In genomic region chr10:29751232-29751631, GRCh38 we compare ENCODE assay signal across 26 cellular contexts.
DNase-seq lines count a peak whose midpoint lies in the region; ATAC-seq, FAIRE-seq and TF ChIP-seq lines count a peak whose summit lies in the region.
"Had no signal": no experiment of that assay in that cellular context is flagged by ENCODE, and none has a peak within 500 bp of the region (broad histone marks: within the 10 kb centered on the region; RNA-seq: fewer than 3 reads in every experiment).

No MANE protein-coding gene starts in this region.

- H3K27ac ChIP-seq in right lobe of liver (no peak overlapping the region), HepG2 (ENCODE audit: extremely low read length, insufficient read depth, low read length) (no peak overlapping the region), left lung (peak overlapping the region in 1 of 2 donors; percentile 48), neutrophil (peak overlapping the region; percentile 78), upper lobe of right lung (no peak overlapping the region), SK-N-SH (ENCODE audit: low read depth in 2 of 2, low read length in 1 of 2) (peak overlapping the region in 1 of 2 experiments; percentile 34; a peak in 1 of 4 replicates)
- H3K27ac ChIP-seq: A549; BLaER1 treated with 17β-estradiol and CSF1 and Interleukin-3, amounts not matched to agents 10 nM and 100 nM had no signal

- no peak overlapping the region for H3K4me3 ChIP-seq in right lobe of liver
- no peak overlapping the region for H3K4me3 ChIP-seq in HepG2 (replicated peaks in 1 of 3; ENCODE audit: insufficient read depth in 1 of 3, low read depth in 2 of 3, low read length in 3 of 3)
- no peak overlapping the region for H3K4me3 ChIP-seq in left lung
- H3K4me3 ChIP-seq in neutrophil (ENCODE audit: low read depth in 1 of 2, low read length in 1 of 2) = no peak overlapping the region
- no peak overlapping the region for H3K4me3 ChIP-seq in upper lobe of right lung
- H3K4me3 ChIP-seq in SK-N-SH (ENCODE audit: low read depth in 2 of 2, low read length in 1 of 2) = no peak overlapping the region
- H3K4me3 ChIP-seq: A549; BLaER1 treated with 17β-estradiol and CSF1 and Interleukin-3, amounts not matched to agents 10 nM and 100 nM; HAP-1 had no signal

- peaks cover 0 to 8% (median 0%) of the 10 kb centered on the region in 4 donors for H3K4me1 ChIP-seq in right lobe of liver
- no peaks in the 10 kb centered on the region for H3K4me1 ChIP-seq in HepG2 (ENCODE audit: insufficient read depth, low read length)
- peaks cover 0 to 17% of the 10 kb centered on the region in 2 donors for H3K4me1 ChIP-seq in left lung
- peaks cover 26 to 29% of the 10 kb centered on the region in 2 experiments for H3K4me1 ChIP-seq in neutrophil (ENCODE audit: control insufficient read depth in 1 of 2, insufficient read depth in 1 of 2, low read depth in 1 of 2, low read length in 1 of 2)
- H3K4me1 ChIP-seq in upper lobe of right lung = peaks cover 3% of the 10 kb centered on the region
- peaks cover 0 to 5% of the 10 kb centered on the region in 2 experiments; a peak in 2 of 4 replicates for H3K4me1 ChIP-seq in SK-N-SH (ENCODE audit: control insufficient read depth in 1 of 2, insufficient read depth in 2 of 2, low read depth in 1 of 2, low read length in 1 of 2)
- H3K4me1 ChIP-seq: A549; BE2C; BLaER1 treated with 17β-estradiol and CSF1 and Interleukin-3, amounts not matched to agents 10 nM and 100 nM had no signal

- no TSS peak for BruUV-seq in HepG2 (replicated peaks; lab: Mats Ljungman, UMichigan)

- H3K27me3 ChIP-seq in right lobe of liver (no peaks in the 10 kb centered on the region), HepG2 (ENCODE audit: control insufficient read depth in 1 of 2, insufficient read depth in 2 of 2, low read length in 2 of 2) (0 out of 5 replicates have a peak, but pooled peaks cover 0 to 8% of the 10 kb centered on the region in 2 experiments), left lung (no peaks in the 10 kb centered on the region), neutrophil (no peaks in the 10 kb centered on the region), upper lobe of right lung (no peaks in the 10 kb centered on the region), SK-N-SH (ENCODE audit: insufficient read depth) (no peaks in the 10 kb centered on the region)
- H3K27me3 ChIP-seq: BE2C; BLaER1 treated with 17β-estradiol and CSF1 and Interleukin-3, amounts not matched to agents 10 nM and 100 nM had no signal

- H3K9me3 ChIP-seq in right lobe of liver (no peaks in the 10 kb centered on the region), HepG2 (ENCODE audit: low read length) (no peaks in the 10 kb centered on the region), left lung (no peaks in the 10 kb centered on the region), neutrophil (no peaks in the 10 kb centered on the region), upper lobe of right lung (no peaks in the 10 kb centered on the region), SK-N-SH (no peaks in the 10 kb centered on the region)
- H3K9me3 ChIP-seq: A549; BE2C; BLaER1 treated with 17β-estradiol and CSF1 and Interleukin-3, amounts not matched to agents 10 nM and 100 nM; HAP-1 had no signal

- no peak for TF ChIP-seq CTCF in right lobe of liver (IDR thresholded peaks at IDR 0.05)
- TF ChIP-seq CTCF in HepG2 (CRISPR knock-in tag; IDR thresholded peaks at IDR 0.05) = no peak
- TF ChIP-seq CTCF in left lung (IDR thresholded peaks at IDR 0.05) = no peak
- TF ChIP-seq CTCF in neutrophil (IDR thresholded peaks at IDR 0.05) = no peak
- TF ChIP-seq CTCF in upper lobe of right lung (IDR thresholded peaks at IDR 0.05) = no peak
- no peak for TF ChIP-seq CTCF in SK-N-SH (IDR thresholded peaks at IDR 0.05)

- POLR2A ChIA-PET in HepG2 (lab: Yijun Ruan, JAX) (no interaction called here), SK-N-SH (lab: Yijun Ruan, JAX) (no interaction called here)

- no peaks in the 10 kb centered on the region for H3K9me2 ChIP-seq in SK-N-SH

- TF ChIP-seq POLR2A in right lobe of liver (IDR thresholded peaks at IDR 0.05) (no peak), HepG2 (IDR thresholded peaks at IDR 0.05; ENCODE audit: insufficient read depth in 1 of 2, low read depth in 2 of 2, low read length in 2 of 2) (no peak)

- in situ Hi-C loops in HepG2 (cut with HindIII; ENCODE audit: extremely low pct_ligation_motif_present, low pct_unique_long_range_greater_than_20kb) = no loop called here

- H3K9ac ChIP-seq in HepG2 (ENCODE audit: insufficient read depth, low read depth, low read length) = no peak overlapping the region
- no peak overlapping the region for H3K9ac ChIP-seq in SK-N-SH
- H3K9ac ChIP-seq: BLaER1 treated with 17β-estradiol and CSF1 and Interleukin-3, amounts not matched to agents 10 nM and 100 nM had no signal

- peaks cover 2% of the 10 kb centered on the region for H3F3A ChIP-seq in SK-N-SH (replicated peaks; ENCODE audit: insufficient read depth)

- WGBS in right lobe of liver (ENCODE audit: insufficient coverage, low coverage, low lambda C conversion rate, missing lambda C conversion rate) = 60% methylated on average over 2 of the region's 2 CpGs
- WGBS in HepG2 (ENCODE audit: low lambda C conversion rate) = 77% methylated on average over 2 of the region's 2 CpGs
- WGBS in SK-N-SH (ENCODE audit: low lambda C conversion rate) = 94% methylated on average over 2 of the region's 2 CpGs

- peak in 3 of 4 donors; percentile 23 to 62 (median 27) for ATAC-seq in right lobe of liver
- no peak for ATAC-seq in HepG2
- peak; percentile 26 for ATAC-seq in left lung
- ATAC-seq in upper lobe of right lung = peak; percentile 70
- ATAC-seq in GM18511 (IDR thresholded peaks at IDR 0.05; ENCODE audit: unreplicated experiment) = no peak
- ATAC-seq: A549 had no signal

- TF ChIP-seq EP300 in HepG2 (IDR thresholded peaks at IDR 0.05; ENCODE audit: low read depth in 2 of 2, low read length in 2 of 2) (no peak), HepG2 (CRISPR knock-in tag; IDR thresholded peaks at IDR 0.05; ENCODE audit: borderline replicate concordance) (no peak), SK-N-SH (IDR thresholded peaks at IDR 0.05; ENCODE audit: borderline replicate concordance in 1 of 2, low read depth in 1 of 2, low read length in 1 of 2) (no peak)

- CTCF ChIA-PET in HepG2 (lab: Yijun Ruan, JAX; ENCODE audit: low intra/inter-chr PET ratio, low total read pairs) = no interaction called here
- CTCF ChIA-PET in SK-N-SH (lab: Yijun Ruan, JAX) = no interaction called here

- H3K36me3 ChIP-seq in right lobe of liver (no peaks in the 10 kb centered on the region), HepG2 (replicated peaks in 1 of 2; ENCODE audit: control insufficient read depth in 1 of 2, insufficient read depth in 2 of 2, low read length in 2 of 2) (no peaks in the 10 kb centered on the region), left lung (no peaks in the 10 kb centered on the region), neutrophil (no peaks in the 10 kb centered on the region), upper lobe of right lung (no peaks in the 10 kb centered on the region), SK-N-SH (replicated peaks in 1 of 2; ENCODE audit: control insufficient read depth in 1 of 2, insufficient read depth in 2 of 2, low read length in 1 of 2) (no peaks in the 10 kb centered on the region)
- H3K36me3 ChIP-seq: BE2C; BLaER1 treated with 17β-estradiol and CSF1 and Interleukin-3, amounts not matched to agents 10 nM and 100 nM; HAP-1 had no signal

- FAIRE-seq in HepG2 (lab: Jason Lieb, UNC) = no peak
- FAIRE-seq: GM12891, GM18507, H54 had no signal

- H4K20me1 ChIP-seq in HepG2 (ENCODE audit: insufficient read depth, low read length) (no peaks in the 10 kb centered on the region), SK-N-SH (ENCODE audit: insufficient read depth) (no peaks in the 10 kb centered on the region)
- H4K20me1 ChIP-seq: BLaER1 treated with 17β-estradiol and CSF1 and Interleukin-3, amounts not matched to agents 10 nM and 100 nM had no signal

- intact Hi-C loops in right lobe of liver (cut with DNase I) (no loop called here), HepG2 (cut with micrococcal nuclease; ENCODE audit: unreplicated experiment) (no loop called here), left lung (cut with DNase I) (no loop called here), upper lobe of right lung (cut with DNase I) (no loop called here)

- no peak for DNase-seq in right lobe of liver
- DNase-seq in HepG2 (ENCODE audit: low spot score) = no peak
- no peak for DNase-seq in left lung
- no peak for DNase-seq in upper lobe of right lung
- DNase-seq in SK-N-SH = no peak
- DNase-seq in activated CD8-positive, alpha-beta memory T cell treated with anti-CD3 and anti-CD28 coated beads, Interleukin-2, amount 50 U/mL, for 48 hours = no peak
- DNase-seq: 8988T; ACHN; AML-193; BE2C; Calu3; CD4-positive, alpha-beta memory T cell; COR-L47; DMS53; DMS79 treated with DMSO at 0.1 percent for 48 hours; GF-D8; GOT3; HFFc6 had no signal

- H3K4me2 ChIP-seq in HepG2 (ENCODE audit: low read depth, low read length) (no peak overlapping the region), SK-N-SH (no peak overlapping the region)
- H3K4me2 ChIP-seq: A549; BLaER1 treated with 17β-estradiol and CSF1 and Interleukin-3, amounts not matched to agents 10 nM and 100 nM had no signal

- H3K79me2 ChIP-seq in HepG2 (ENCODE audit: insufficient read depth, low read length) (no peaks in the 10 kb centered on the region), SK-N-SH (ENCODE audit: insufficient read depth) (no peaks in the 10 kb centered on the region)

- TF ChIP-seq RAD21 in HepG2 (CRISPR knock-in tag; IDR thresholded peaks at IDR 0.05) (no peak), SK-N-SH (IDR thresholded peaks at IDR 0.05; ENCODE audit: low read length) (no peak)

- H2AFZ ChIP-seq in HepG2 (ENCODE audit: low read length) (no peak overlapping the region), SK-N-SH (ENCODE audit: low read depth) (no peak overlapping the region)

TF ChIP-seq in HepG2, 621 proteins besides CTCF, POLR2A, EP300 and RAD21 (continues in another document):
- TF ChIP-seq TRIM24 (CRISPR knock-in tag; IDR thresholded peaks at IDR 0.05) = no peak

TF ChIP-seq in SK-N-SH, 30 proteins besides CTCF, POLR2A, EP300 and RAD21 (continues in another document):
- TF ChIP-seq ZBTB33 (IDR thresholded peaks at IDR 0.05; ENCODE audit: borderline replicate concordance, low read depth) (no peak), SIN3A (IDR thresholded peaks at IDR 0.05; ENCODE audit: borderline replicate concordance, low read depth, low read length) (no peak)

Comparison
In these comparisons a context has a peak if more than half of its experiments do, and no peak if none do; other contexts are left out.
1. ATAC-seq: peak in right lobe of liver (3 of 4), left lung (single experiment) and upper lobe of right lung (single experiment); none in HepG2 (single experiment) and GM18511 (single experiment).